In the genomic region with DNA sequence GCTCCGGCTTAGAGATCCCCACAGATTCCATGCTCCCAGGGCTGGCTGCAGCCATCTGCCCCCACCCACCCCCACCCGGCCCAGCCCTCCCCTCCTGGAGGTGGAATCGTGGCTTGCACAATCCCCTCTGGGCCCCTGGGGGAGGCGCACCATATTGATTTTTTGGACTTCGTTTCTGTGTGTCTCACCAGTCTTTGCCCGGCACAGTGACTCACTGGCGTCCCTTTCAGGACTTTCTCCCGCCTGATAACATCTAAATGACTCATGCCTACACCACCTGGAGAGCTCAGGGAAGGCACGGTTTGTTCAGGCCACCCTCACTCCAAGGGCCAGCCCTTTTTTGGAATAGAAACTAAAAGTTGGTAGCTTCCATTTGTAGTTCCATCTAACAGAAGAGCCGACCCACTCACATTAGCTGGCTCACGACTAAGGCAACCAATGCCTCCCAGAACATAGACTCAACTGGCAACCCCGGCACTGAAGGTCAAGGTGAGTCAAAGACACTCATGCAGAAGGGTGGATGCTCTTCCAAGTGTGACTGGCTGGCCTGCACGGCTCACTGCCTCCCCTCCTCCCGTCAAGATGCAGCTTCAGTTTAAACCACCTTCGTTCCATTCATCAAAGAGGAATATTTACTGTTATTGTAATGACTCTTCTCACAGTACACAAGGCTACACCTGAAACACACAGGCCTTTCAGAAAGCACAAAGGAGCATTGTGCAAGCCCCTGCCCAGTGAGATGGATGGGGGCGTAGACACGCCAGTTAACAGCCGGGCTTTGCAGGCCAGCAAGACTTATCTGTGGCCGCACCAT, we compare ENCODE assay signal across 8 cellular contexts. TPM values are rescaled to one million over a fixed set of nuclear protein-coding genes. Genes with fewer than 3 reads are reported as not detected.
DNase-seq lines count a peak whose midpoint lies in the region; ATAC-seq and TF ChIP-seq lines count a peak whose summit lies in the region.

No MANE protein-coding gene starts in this region.

- H3K4me3 ChIP-seq in BE2C (ENCODE audit: low read depth, low read length) (peak overlapping the region; percentile 23; the same call in 1 of the 2 replicates), HFF-Myc (replicated peaks; ENCODE audit: low read depth, low read length) (no peak overlapping the region)

- H3K4me1 ChIP-seq in BE2C: peaks cover 6% of the 10 kb centered on the region

- H3K36me3 ChIP-seq in BE2C: no peaks in the 10 kb centered on the region

- ATAC-seq in GM21786 (IDR thresholded peaks at IDR 0.05; ENCODE audit: unreplicated experiment): no peak
- ATAC-seq in HG03139 (IDR thresholded peaks at IDR 0.05; ENCODE audit: unreplicated experiment): no peak

- no peak for TF ChIP-seq CTCF in BE2C (IDR thresholded peaks at IDR 0.05; ENCODE audit: low read depth, low read length)
- no peak for TF ChIP-seq CTCF in HFF-Myc (IDR thresholded peaks at IDR 0.05; ENCODE audit: low read depth, low read length, missing control alignments)
- no peak for TF ChIP-seq CTCF in GM10266 (IDR thresholded peaks at IDR 0.05; ENCODE audit: control insufficient read depth, insufficient read depth, low read depth, missing control alignments)

- no peaks in the 10 kb centered on the region for H3K27me3 ChIP-seq in BE2C

- no peaks in the 10 kb centered on the region for H3K9me3 ChIP-seq in BE2C

- DNase-seq in BE2C (peak; percentile 62), HFF-Myc (ENCODE audit: extremely low read depth, low read depth) (peak; percentile 73), RPMI8226 (peak; percentile 73), iris pigment epithelial cell (ENCODE audit: low read depth) (peak; percentile 74), GM10266 (ENCODE audit: extremely low spot score) (no peak)
- DNase-seq in activated CD8-positive, alpha-beta memory T cell treated with anti-CD3 and anti-CD28 coated beads, Interleukin-2, amount 50 U/mL, for 4 hours: no peak

RNA-seq across cellular contexts. Expression of a gene that starts 18.1 kb away (rescaled TPM):
- 21.9 TPM for polyA plus RNA-seq in BE2C (2012; ENCODE audit: insufficient read depth, insufficient read length, low read depth)

Comparison
In these comparisons a context has a peak if more than half of its experiments do, and no peak if none do; other contexts are left out.
1. DNase-seq: peak in BE2C (single experiment), HFF-Myc (single experiment), RPMI8226 (single experiment) and iris pigment epithelial cell (single experiment); none in GM10266 (single experiment) and activated CD8-positive, alpha-beta memory T cell treated with anti-CD3 and anti-CD28 coated beads, Interleukin-2, amount 50 U/mL, for 4 hours (single experiment).